In genomic region chr7:65951837-65952578, GRCh38 we compare ENCODE assay signal across 15 cellular contexts. TPM values are rescaled to one million over a fixed set of nuclear protein-coding genes. Genes with fewer than 3 reads are reported as not detected.
A peak's percentile ranks its signal among the peaks of the same experiment; 100 is the strongest.
DNase-seq lines count a peak whose midpoint lies in the region; TF ChIP-seq lines count a peak whose summit lies in the region.
"Had no signal": no experiment of that assay in that cellular context is flagged by ENCODE, and none has a peak within 500 bp of the region (broad histone marks: within the 10 kb centered on the region; RNA-seq: fewer than 3 reads in every experiment).

No MANE protein-coding gene starts in this region.

- POLR2A ChIA-PET in CD8-positive, alpha-beta memory T cell (lab: Charles Lee) = no interaction called here

- H3K9me3 Mint-ChIP-seq in osteocyte (ENCODE audit: unreplicated experiment) = no peaks in the 10 kb centered on the region
- no peaks in the 10 kb centered on the region for H3K9me3 Mint-ChIP-seq in CD8-positive, alpha-beta memory T cell
- H3K9me3 Mint-ChIP-seq: HFFc6 had no signal

- CTCF ChIA-PET in CD8-positive, alpha-beta memory T cell (lab: Charles Lee) = no interaction called here

- DNase-seq in NCI-H345 (lab: John Stamatoyannopoulos, UW) = peak; percentile 46
- DNase-seq in NCI-H345 treated with DMSO at 0.1 percent for 48 hours (lab: John Stamatoyannopoulos, UW; ENCODE audit: unreplicated experiment) = no peak
- DNase-seq in NCI-H69 (lab: John Stamatoyannopoulos, UW) = peak; percentile 67
- DNase-seq in coronary artery (ENCODE audit: low spot score) = peak; percentile 16
- DNase-seq in renal cortical epithelial cell (ENCODE audit: low read depth) = peak; percentile 25
- no peak for DNase-seq in LoVo (ENCODE audit: low spot score)
- DNase-seq in osteocyte (ENCODE audit: extremely low spot score, unreplicated experiment) = no peak
- DNase-seq in CD8-positive, alpha-beta memory T cell = no peak
- DNase-seq: activated naive CD4-positive, alpha-beta T cell; brain microvascular endothelial cell; HFFc6; NCI-H1092; NCI-H526 treated with DMSO at 0.1 percent for 48 hours; posterior cingulate gyrus; Right ventricle myocardium superior had no signal

- peaks cover 17% of the 10 kb centered on the region for H3K36me3 Mint-ChIP-seq in osteocyte (ENCODE audit: unreplicated experiment)
- H3K36me3 Mint-ChIP-seq in CD8-positive, alpha-beta memory T cell = peaks cover 0 to 36% (median 9%) of the 10 kb centered on the region in 3 donors

- H3K4me3 Mint-ChIP-seq in osteocyte (ENCODE audit: unreplicated experiment) = no peak overlapping the region
- no peak overlapping the region for H3K4me3 Mint-ChIP-seq in CD8-positive, alpha-beta memory T cell
- H3K4me3 Mint-ChIP-seq: HFFc6 had no signal

- TF ChIP-seq CTCF in coronary artery (IDR thresholded peaks at IDR 0.05) (no peak), osteocyte (IDR thresholded peaks at IDR 0.05) (no peak)

- H3K27me3 ChIP-seq in CD8-positive, alpha-beta memory T cell (ENCODE audit: insufficient read depth, low read length, poor library complexity, severe bottlenecking) = no peaks in the 10 kb centered on the region
- H3K27me3 ChIP-seq: brain microvascular endothelial cell had no signal

- peaks cover 2% of the 10 kb centered on the region for H3K4me1 Mint-ChIP-seq in osteocyte (ENCODE audit: unreplicated experiment)
- H3K4me1 Mint-ChIP-seq in CD8-positive, alpha-beta memory T cell = no peaks in the 10 kb centered on the region

- no peaks in the 10 kb centered on the region for H3K9me3 ChIP-seq in CD8-positive, alpha-beta memory T cell (ENCODE audit: low read length)

- H3K27ac Mint-ChIP-seq in osteocyte (ENCODE audit: unreplicated experiment) = no peak overlapping the region
- peak overlapping the region in 2 of 8 donors; percentile 38 to 58 for H3K27ac Mint-ChIP-seq in CD8-positive, alpha-beta memory T cell
- H3K27ac Mint-ChIP-seq: HFFc6 had no signal

- no peaks in the 10 kb centered on the region for H3K4me1 ChIP-seq in CD8-positive, alpha-beta memory T cell (ENCODE audit: insufficient read depth, low read length)

- H3K27me3 Mint-ChIP-seq in osteocyte (ENCODE audit: unreplicated experiment) = no peaks in the 10 kb centered on the region
- no peaks in the 10 kb centered on the region for H3K27me3 Mint-ChIP-seq in CD8-positive, alpha-beta memory T cell

- no peaks in the 10 kb centered on the region for H3K36me3 ChIP-seq in CD8-positive, alpha-beta memory T cell (ENCODE audit: insufficient read depth, low read length)

- H3K27ac ChIP-seq in coronary artery = no peak overlapping the region
- no peak overlapping the region for H3K27ac ChIP-seq in CD8-positive, alpha-beta memory T cell (ENCODE audit: low read depth, low read length)
- H3K27ac ChIP-seq: brain microvascular endothelial cell had no signal

- H3K4me3 ChIP-seq in coronary artery = no peak overlapping the region
- no peak overlapping the region for H3K4me3 ChIP-seq in CD8-positive, alpha-beta memory T cell (ENCODE audit: low read length)

RNA-seq across cellular contexts. Expression of gene GUSB, which starts 30.0 kb away (rescaled TPM):
- total RNA-seq in renal cortical epithelial cell = 13.5 and 26.7 TPM in 2 replicates
- total RNA-seq in osteocyte = 48.2 and 55.5 TPM in 2 replicates
- 10 to 100 TPM; 48.1 to 51.9 TPM for total RNA-seq in CD8-positive, alpha-beta memory T cell
- 53.9 TPM for polyA plus RNA-seq in CD8-positive, alpha-beta memory T cell

Comparison
In these comparisons a context has a peak if more than half of its experiments do, and no peak if none do; other contexts are left out.
1. DNase-seq: peak in NCI-H345 (single experiment), NCI-H69 (single experiment), coronary artery (single experiment) and renal cortical epithelial cell (single experiment); none in NCI-H345 treated with DMSO at 0.1 percent for 48 hours (single experiment), LoVo (single experiment), osteocyte (single experiment) and CD8-positive, alpha-beta memory T cell (0 of 5).